ENCODE assay signal across 15 cellular contexts in the genomic region with DNA sequence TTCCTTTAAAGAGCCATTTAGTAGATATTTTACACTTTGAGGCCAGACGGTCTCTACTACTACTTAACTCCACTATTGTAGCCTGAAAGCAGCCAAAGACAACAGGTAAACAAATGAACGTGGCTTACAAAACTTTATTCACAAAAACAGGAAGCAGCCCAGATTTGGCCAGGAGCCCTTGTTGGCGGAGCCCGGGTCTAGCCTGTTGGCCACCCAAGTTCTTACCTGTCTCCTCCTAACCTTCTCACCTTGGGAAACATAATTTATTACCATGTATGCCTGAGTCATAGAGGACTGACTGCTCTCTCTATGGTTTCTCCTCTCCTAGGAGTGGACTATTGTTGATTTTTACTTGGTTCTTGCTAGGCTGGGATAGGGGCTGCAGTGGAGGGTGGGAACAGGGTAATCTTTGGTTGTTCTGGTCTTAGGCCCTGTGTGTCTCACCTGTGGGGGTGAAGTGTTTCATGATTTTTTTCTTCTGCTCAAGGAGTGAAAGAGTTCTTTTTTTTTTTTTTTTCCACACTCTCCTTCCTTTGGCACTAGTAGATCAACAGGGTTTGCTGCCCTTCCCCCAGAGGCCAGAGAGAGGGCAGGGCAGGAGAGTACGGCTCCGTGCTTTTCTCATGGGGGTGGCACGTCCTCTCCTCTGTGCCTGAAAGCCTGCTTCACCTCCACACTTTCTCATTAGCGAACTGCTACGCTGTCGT.
DNase-seq lines count a peak whose midpoint lies in the region; ATAC-seq, FAIRE-seq and TF ChIP-seq lines count a peak whose summit lies in the region.
"Had no signal": no experiment of that assay in that cellular context is flagged by ENCODE, and none has a peak within 500 bp of the region (broad histone marks: within the 10 kb centered on the region; RNA-seq: fewer than 3 reads in every experiment).

No MANE protein-coding gene starts in this region.

- no peak for FAIRE-seq in D721Med (lab: Jason Lieb, UNC)

- H3K4me3 ChIP-seq in IMR-90 (ENCODE audit: insufficient read depth, low read depth, low read length), result no peak overlapping the region
- H3K4me3 ChIP-seq: coronary artery, heart left ventricle had no signal

- no peak for TF ChIP-seq POLR2A in IMR-90 (IDR thresholded peaks at IDR 0.05; ENCODE audit: low read depth, low read length)

- peaks cover 14% of the 10 kb centered on the region for H3K4me1 ChIP-seq in IMR-90 (ENCODE audit: control insufficient read depth, insufficient read depth, low read length)

- H3K27me3 ChIP-seq in IMR-90 (ENCODE audit: control insufficient read depth, insufficient read depth, low read length), result no peaks in the 10 kb centered on the region
- H3K27me3 ChIP-seq: heart left ventricle had no signal

- TF ChIP-seq RAD21 in IMR-90 (IDR thresholded peaks at IDR 0.05; ENCODE audit: low read length), result no peak

- peak overlapping the region in 1 of 2 experiments; percentile 15; a peak in 1 of 4 replicates for H4K8ac ChIP-seq in IMR-90 (ENCODE audit: low read depth in 2 of 2, low read length in 2 of 2)

- peak overlapping the region; percentile 56; the same call in 1 of the 2 replicates for H3K23ac ChIP-seq in IMR-90 (ENCODE audit: low read depth, low read length)

- H3K79me1 ChIP-seq in IMR-90 (ENCODE audit: low read depth in 1 of 2, low read length in 2 of 2), result peaks cover 18 to 72% of the 10 kb centered on the region in 2 experiments

- no peak overlapping the region for H3K4me3 Mint-ChIP-seq in activated naive CD8-positive, alpha-beta T cell treated with anti-CD3 and anti-CD28 coated beads, Interleukin-2, amount 50 U/mL, for 24 hours

- no peak for ATAC-seq in IMR-90 (ENCODE audit: low read depth)
- ATAC-seq in activated naive CD8-positive, alpha-beta T cell treated with anti-CD3 and anti-CD28 coated beads, Interleukin-2, amount 50 U/mL, for 24 hours, result no peak
- ATAC-seq in sciatic nerve, result peak; percentile 41

- H4K20me1 ChIP-seq in IMR-90 (ENCODE audit: insufficient read depth, low read length), result peaks cover 18% of the 10 kb centered on the region

- H3K36me3 ChIP-seq in IMR-90 (ENCODE audit: control insufficient read depth, insufficient read depth, low read length), result peaks cover 2% of the 10 kb centered on the region; the same call in 1 of the 2 replicates

- H3K27ac Mint-ChIP-seq in activated naive CD8-positive, alpha-beta T cell treated with anti-CD3 and anti-CD28 coated beads, Interleukin-2, amount 50 U/mL, for 24 hours, result peak overlapping the region; percentile 27

- H2BK15ac ChIP-seq in IMR-90 (ENCODE audit: low read depth, low read length), result no peak overlapping the region

- H3K4me1 Mint-ChIP-seq in activated naive CD8-positive, alpha-beta T cell treated with anti-CD3 and anti-CD28 coated beads, Interleukin-2, amount 50 U/mL, for 24 hours, result peaks cover 59% of the 10 kb centered on the region

- no peaks in the 10 kb centered on the region for H3K9me3 Mint-ChIP-seq in activated naive CD8-positive, alpha-beta T cell treated with anti-CD3 and anti-CD28 coated beads, Interleukin-2, amount 50 U/mL, for 24 hours

- H2AK5ac ChIP-seq in IMR-90 (ENCODE audit: low read depth, low read length), result no peak overlapping the region; the same call in 1 of the 2 replicates

- intact Hi-C loops in IMR-90 (cut with micrococcal nuclease), result no loop called here
- intact Hi-C loops in sciatic nerve (cut with DNase I), result no loop called here

- H2AFZ ChIP-seq in IMR-90 (replicated peaks; ENCODE audit: low read length, poor library complexity), result peak overlapping the region; percentile 59

- dilution Hi-C loops in IMR-90 (cut with HindIII; ENCODE audit: low sequenced_read_pairs, unreplicated experiment), result no loop called here

- H3K14ac ChIP-seq in IMR-90 (replicated peaks; ENCODE audit: low read depth, low read length), result peak overlapping the region; percentile 28; the same call in 1 of the 2 replicates

- no peak overlapping the region for H4K5ac ChIP-seq in IMR-90 (ENCODE audit: low read depth, low read length)

- peaks cover 19% of the 10 kb centered on the region for H3K9me1 ChIP-seq in IMR-90 (ENCODE audit: insufficient read depth, low read length)

- H4K91ac ChIP-seq in IMR-90 (ENCODE audit: insufficient read depth, low read depth, low read length), result peak overlapping the region; percentile 32; the same call in 1 of the 2 replicates

- peak overlapping the region; percentile 25; the same call in 1 of the 2 replicates for H3K4me2 ChIP-seq in IMR-90 (ENCODE audit: low read depth, low read length)

- no peak for DNase-seq in IMR-90
- DNase-seq in activated naive CD8-positive, alpha-beta T cell treated with anti-CD3 and anti-CD28 coated beads, Interleukin-2, amount 50 U/mL, for 24 hours, result no peak
- peak; percentile 37 for DNase-seq in kidney tubule cell (ENCODE audit: low spot score)
- no peak for DNase-seq in sciatic nerve (ENCODE audit: low spot score)
- DNase-seq in D721Med (ENCODE audit: insufficient read length, low spot score), result no peak
- no peak for DNase-seq in nucleus accumbens (lab: John Stamatoyannopoulos, UW)
- no peak for DNase-seq in HuH-7.5 (ENCODE audit: low spot score)
- DNase-seq in NCI-H2081 treated with DMSO at 0.1 percent for 48 hours (lab: John Stamatoyannopoulos, UW), result no peak
- DNase-seq: COR-L47, heart left ventricle, MV-4-11, NCI-H510A, SHP77 treated with DMSO at 0.1 percent for 48 hours had no signal

- H2BK5ac ChIP-seq in IMR-90 (ENCODE audit: low read depth, low read length, poor library complexity, severe bottlenecking), result no peak overlapping the region

- in situ Hi-C loops in IMR-90 (cut with MboI; ENCODE audit: low sequenced_read_pairs), result no loop called here

- H3K36me3 Mint-ChIP-seq in activated naive CD8-positive, alpha-beta T cell treated with anti-CD3 and anti-CD28 coated beads, Interleukin-2, amount 50 U/mL, for 24 hours (ENCODE audit: low read depth), result peaks cover 6% of the 10 kb centered on the region

- H2BK20ac ChIP-seq in IMR-90 (ENCODE audit: low read depth, low read length), result no peak overlapping the region

- H3K27ac ChIP-seq in IMR-90 (ENCODE audit: insufficient read depth, low read length), result peak overlapping the region; percentile 46; the same call in 1 of the 2 replicates
- H3K27ac ChIP-seq: coronary artery, VCaP had no signal

- POLR2A ChIA-PET in IMR-90 (lab: Charles Lee; ENCODE audit: unreplicated experiment), result no interaction called here

- peak overlapping the region; percentile 59 for H3K4ac ChIP-seq in IMR-90 (ENCODE audit: low read depth, low read length)

- H3K9ac ChIP-seq in IMR-90 (ENCODE audit: low read depth, low read length), result no peak overlapping the region

- no peak overlapping the region for H3K56ac ChIP-seq in IMR-90 (ENCODE audit: extremely low read depth, insufficient read depth, low read length)

- BruUV-seq in IMR-90 (replicated peaks; lab: Mats Ljungman, UMichigan), result no TSS peak

- no peaks in the 10 kb centered on the region for H3K27me3 Mint-ChIP-seq in activated naive CD8-positive, alpha-beta T cell treated with anti-CD3 and anti-CD28 coated beads, Interleukin-2, amount 50 U/mL, for 24 hours

- WGBS in IMR-90 (ENCODE audit: extremely low coverage in 2 of 2, insufficient read length in 1 of 2), 2 experiments, result 32% methylated on average over 3 of the region's 10 CpGs; no CpG with 5 or more reads in 1 of the 2 experiments

- TF ChIP-seq CTCF in IMR-90 (conservative IDR thresholded peaks at IDR 0.05; ENCODE audit: low read depth, low read length) (no peak), D721Med (IDR thresholded peaks at IDR 0.05; ENCODE audit: insufficient read depth, missing control alignments) (no peak)

- peak overlapping the region; percentile 0 for H2AK9ac ChIP-seq in IMR-90 (replicated peaks; ENCODE audit: low read depth, low read length, poor library complexity)

- CTCF ChIA-PET in IMR-90 (lab: Yijun Ruan, JAX), result no interaction called here

- no peak overlapping the region for H2BK120ac ChIP-seq in IMR-90 (ENCODE audit: low read depth, low read length)

- no peak overlapping the region for H3K18ac ChIP-seq in IMR-90 (ENCODE audit: low read depth, low read length)

- H3K9me3 ChIP-seq in IMR-90 (ENCODE audit: control insufficient read depth, insufficient read depth, low read length), result no peaks in the 10 kb centered on the region
- H3K9me3 ChIP-seq: heart left ventricle had no signal

TF ChIP-seq in IMR-90, 13 proteins besides CTCF, POLR2A, EP300 and RAD21:
- TF ChIP-seq BHLHE40 (IDR thresholded peaks at IDR 0.05; ENCODE audit: low read depth, low read length), result no peak
- no peak for TF ChIP-seq SMC3 (IDR thresholded peaks at IDR 0.05; ENCODE audit: low read depth, low read length)
- no peak for TF ChIP-seq RFX5 (IDR thresholded peaks at IDR 0.05; ENCODE audit: low read depth, low read length)
- no peak for TF ChIP-seq MXI1 (IDR thresholded peaks at IDR 0.05; ENCODE audit: borderline replicate concordance, low read depth, low read length)
- TF ChIP-seq ELK1 (IDR thresholded peaks at IDR 0.05; ENCODE audit: borderline replicate concordance, low read depth, low read length), result no peak
